ENCODE assay signal across 8 cellular contexts in genomic region chr10:88791924-88792323, GRCh38. TPM values are rescaled to one million over a fixed set of nuclear protein-coding genes. Genes with fewer than 3 reads are reported as not detected.
DNase-seq lines count a peak whose midpoint lies in the region; ATAC-seq and TF ChIP-seq lines count a peak whose summit lies in the region.

No MANE protein-coding gene starts in this region.

- intact Hi-C loops in activated T-helper 2 cell treated with anti-CD3 and anti-CD28 coated beads, Interferon-gamma antibody, Interleukin-2, Interleukin-4, amounts not matched to agents 10 μg/mL and 5 μg/mL and 100 μg/mL, durations not matched to agents 14 hours and 24 hours and 36 hours (cut with micrococcal nuclease) = loop anchor here (5.0 to 10.0 kb wide), 6 partner anchors 35 to 697 kb away; partner anchors contain the start of gene LIPK

- no peaks in the 10 kb centered on the region for H3K36me3 Mint-ChIP-seq in activated naive CD8-positive, alpha-beta T cell treated with anti-CD3 and anti-CD28 coated beads, Interleukin-2, amount 50 U/mL, for 24 hours (ENCODE audit: low read depth)
- no peaks in the 10 kb centered on the region for H3K36me3 Mint-ChIP-seq in memory B cell
- peaks cover 2% of the 10 kb centered on the region for H3K36me3 Mint-ChIP-seq in activated T-helper 2 cell treated with anti-CD3 and anti-CD28 coated beads, Interferon-gamma antibody, Interleukin-2, Interleukin-4, amounts not matched to agents 10 μg/mL and 5 μg/mL and 100 μg/mL, durations not matched to agents 14 hours and 24 hours and 36 hours (ENCODE audit: low read depth)

- DNase-seq in D341Med (ENCODE audit: low spot score) (peak; percentile 29), memory B cell (ENCODE audit: low spot score in 2 of 2) (peak in 1 of 2 donors; percentile 5), DMS153 (lab: John Stamatoyannopoulos, UW) (no peak), omental fat pad (ENCODE audit: low spot score) (no peak)
- DNase-seq in activated naive CD8-positive, alpha-beta T cell treated with anti-CD3 and anti-CD28 coated beads, Interleukin-2, amount 50 U/mL, for 24 hours = peak; percentile 13
- no peak for DNase-seq in activated T-helper 2 cell treated with anti-CD3 and anti-CD28 coated beads, Interferon-gamma antibody, Interleukin-2, Interleukin-4, amounts not matched to agents 10 μg/mL and 5 μg/mL and 100 μg/mL, durations not matched to agents 14 hours and 24 hours and 36 hours (ENCODE audit: low spot score)

- peaks cover 28% of the 10 kb centered on the region for H3K4me1 Mint-ChIP-seq in activated naive CD8-positive, alpha-beta T cell treated with anti-CD3 and anti-CD28 coated beads, Interleukin-2, amount 50 U/mL, for 24 hours
- no peaks in the 10 kb centered on the region for H3K4me1 Mint-ChIP-seq in memory B cell
- peaks cover 31% of the 10 kb centered on the region for H3K4me1 Mint-ChIP-seq in activated T-helper 2 cell treated with anti-CD3 and anti-CD28 coated beads, Interferon-gamma antibody, Interleukin-2, Interleukin-4, amounts not matched to agents 10 μg/mL and 5 μg/mL and 100 μg/mL, durations not matched to agents 14 hours and 24 hours and 36 hours (ENCODE audit: low read depth)

- H3K4me3 Mint-ChIP-seq in activated naive CD8-positive, alpha-beta T cell treated with anti-CD3 and anti-CD28 coated beads, Interleukin-2, amount 50 U/mL, for 24 hours = no peak overlapping the region
- H3K4me3 Mint-ChIP-seq in memory B cell = no peak overlapping the region
- H3K4me3 Mint-ChIP-seq in activated T-helper 2 cell treated with anti-CD3 and anti-CD28 coated beads, Interferon-gamma antibody, Interleukin-2, Interleukin-4, amounts not matched to agents 10 μg/mL and 5 μg/mL and 100 μg/mL, durations not matched to agents 14 hours and 24 hours and 36 hours (ENCODE audit: low read depth) = no peak overlapping the region

- H3K9me3 Mint-ChIP-seq in activated naive CD8-positive, alpha-beta T cell treated with anti-CD3 and anti-CD28 coated beads, Interleukin-2, amount 50 U/mL, for 24 hours = peaks cover 6% of the 10 kb centered on the region
- no peaks in the 10 kb centered on the region for H3K9me3 Mint-ChIP-seq in memory B cell
- H3K9me3 Mint-ChIP-seq in activated T-helper 2 cell treated with anti-CD3 and anti-CD28 coated beads, Interferon-gamma antibody, Interleukin-2, Interleukin-4, amounts not matched to agents 10 μg/mL and 5 μg/mL and 100 μg/mL, durations not matched to agents 14 hours and 24 hours and 36 hours = no peaks in the 10 kb centered on the region

- ATAC-seq in HG02588 (IDR thresholded peaks at IDR 0.05; ENCODE audit: unreplicated experiment) = peak; percentile 44
- ATAC-seq in activated naive CD8-positive, alpha-beta T cell treated with anti-CD3 and anti-CD28 coated beads, Interleukin-2, amount 50 U/mL, for 24 hours = peak; percentile 46
- ATAC-seq in memory B cell (ENCODE audit: low read depth) = peak; percentile 42
- ATAC-seq in omental fat pad (ENCODE audit: low FRiP score) = no peak
- no peak for ATAC-seq in HG02938 (IDR thresholded peaks at IDR 0.05; ENCODE audit: unreplicated experiment)

- H3K27ac Mint-ChIP-seq in activated naive CD8-positive, alpha-beta T cell treated with anti-CD3 and anti-CD28 coated beads, Interleukin-2, amount 50 U/mL, for 24 hours = no peak overlapping the region
- H3K27ac Mint-ChIP-seq in memory B cell = no peak overlapping the region
- no peak overlapping the region for H3K27ac Mint-ChIP-seq in activated T-helper 2 cell treated with anti-CD3 and anti-CD28 coated beads, Interferon-gamma antibody, Interleukin-2, Interleukin-4, amounts not matched to agents 10 μg/mL and 5 μg/mL and 100 μg/mL, durations not matched to agents 14 hours and 24 hours and 36 hours

- peaks cover 2% of the 10 kb centered on the region for H3K27me3 Mint-ChIP-seq in activated naive CD8-positive, alpha-beta T cell treated with anti-CD3 and anti-CD28 coated beads, Interleukin-2, amount 50 U/mL, for 24 hours
- H3K27me3 Mint-ChIP-seq in memory B cell = peaks cover 1% of the 10 kb centered on the region
- peaks cover 20% of the 10 kb centered on the region for H3K27me3 Mint-ChIP-seq in activated T-helper 2 cell treated with anti-CD3 and anti-CD28 coated beads, Interferon-gamma antibody, Interleukin-2, Interleukin-4, amounts not matched to agents 10 μg/mL and 5 μg/mL and 100 μg/mL, durations not matched to agents 14 hours and 24 hours and 36 hours (ENCODE audit: low read depth)

- no peak for TF ChIP-seq CTCF in omental fat pad (IDR thresholded peaks at IDR 0.05)

RNA-seq across cellular contexts. Expression of gene LIPM, which starts 10.6 kb away (rescaled TPM):
- total RNA-seq in omental fat pad = not detected
- not detected in 2 replicates for total RNA-seq in activated T-helper 2 cell treated with anti-CD3 and anti-CD28 coated beads, Interferon-gamma antibody, Interleukin-2, Interleukin-4, amounts not matched to agents 10 μg/mL and 5 μg/mL and 100 μg/mL, durations not matched to agents 14 hours and 24 hours and 36 hours

RNA-seq across cellular contexts. Expression of gene LIPN, which starts 32.1 kb away (rescaled TPM):
- total RNA-seq in omental fat pad = 1 to 10 TPM in 1 of 4 donors, under 1 TPM in 1, not detected in 2; 0.56 to 1.4 TPM
- total RNA-seq in activated T-helper 2 cell treated with anti-CD3 and anti-CD28 coated beads, Interferon-gamma antibody, Interleukin-2, Interleukin-4, amounts not matched to agents 10 μg/mL and 5 μg/mL and 100 μg/mL, durations not matched to agents 14 hours and 24 hours and 36 hours = not detected in 2 replicates

RNA-seq across cellular contexts. Expression of gene ANKRD22, which starts 59.7 kb away (rescaled TPM):
- total RNA-seq in omental fat pad = under 1 TPM in 1 of 4 donors, not detected in 3; 0.63 TPM
- not detected in 2 replicates for total RNA-seq in activated T-helper 2 cell treated with anti-CD3 and anti-CD28 coated beads, Interferon-gamma antibody, Interleukin-2, Interleukin-4, amounts not matched to agents 10 μg/mL and 5 μg/mL and 100 μg/mL, durations not matched to agents 14 hours and 24 hours and 36 hours

Comparison
In these comparisons a context has a peak if more than half of its experiments do, and no peak if none do; other contexts are left out.
1. DNase-seq: peak in D341Med (single experiment) and activated naive CD8-positive, alpha-beta T cell treated with anti-CD3 and anti-CD28 coated beads, Interleukin-2, amount 50 U/mL, for 24 hours (single experiment); none in DMS153 (single experiment), omental fat pad (single experiment) and activated T-helper 2 cell treated with anti-CD3 and anti-CD28 coated beads, Interferon-gamma antibody, Interleukin-2, Interleukin-4, amounts not matched to agents 10 μg/mL and 5 μg/mL and 100 μg/mL, durations not matched to agents 14 hours and 24 hours and 36 hours (single experiment).
2. ATAC-seq: peak in HG02588 (single experiment), activated naive CD8-positive, alpha-beta T cell treated with anti-CD3 and anti-CD28 coated beads, Interleukin-2, amount 50 U/mL, for 24 hours (single experiment) and memory B cell (single experiment); none in omental fat pad (single experiment) and HG02938 (single experiment).